ENCODE assay signal across 19 cellular contexts in the genomic region with DNA sequence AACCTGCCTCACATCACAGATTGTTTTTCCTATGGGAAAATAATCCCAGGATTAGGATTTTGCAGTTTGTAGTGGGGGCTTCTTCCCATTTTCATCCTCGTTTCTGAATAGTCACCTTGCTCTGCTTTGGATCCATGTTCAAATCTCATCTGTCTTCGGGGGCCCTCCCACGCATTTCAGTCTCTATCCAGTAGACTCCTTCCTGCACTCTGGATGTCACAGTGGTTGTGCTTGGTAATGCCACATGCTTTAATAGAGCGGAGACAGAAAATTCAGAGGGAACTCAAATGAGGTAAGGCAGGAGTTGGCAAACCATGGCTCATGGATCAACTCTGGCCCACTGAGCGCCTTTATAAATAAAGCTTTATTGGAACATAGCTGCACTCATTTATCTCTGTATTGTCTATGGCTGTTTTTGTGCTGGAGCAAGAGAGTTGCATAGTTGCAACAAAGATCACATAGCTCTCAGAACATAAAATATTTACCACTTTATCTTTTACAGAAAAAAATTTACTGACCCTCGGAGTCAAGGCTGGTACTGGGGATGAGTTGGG.
"Had no signal": no experiment of that assay in that cellular context is flagged by ENCODE, and none has a peak within 500 bp of the region (broad histone marks: within the 10 kb centered on the region; RNA-seq: fewer than 3 reads in every experiment).

No MANE protein-coding gene starts in this region.

- H3K27ac Mint-ChIP-seq: activated CD8-positive, alpha-beta T cell treated with anti-CD3 and anti-CD28 coated beads, Interleukin-2, amount 10 ng/mL, durations not matched to agents 7 days and 5 days; activated naive CD8-positive, alpha-beta T cell treated with anti-CD3 and anti-CD28 coated beads, Interleukin-2, amount 10 ng/mL, durations not matched to agents 7 days and 5 days; T-cell had no signal

- H3K27me3 ChIP-seq: adrenal gland, colonic mucosa had no signal

- H3K4me1 ChIP-seq: adrenal gland, colonic mucosa had no signal

- H3K9ac ChIP-seq: KMS-11 had no signal

- H3K4me3 Mint-ChIP-seq: activated CD8-positive, alpha-beta T cell treated with anti-CD3 and anti-CD28 coated beads, Interleukin-2, amount 10 ng/mL, durations not matched to agents 7 days and 5 days; activated naive CD8-positive, alpha-beta T cell treated with anti-CD3 and anti-CD28 coated beads, Interleukin-2, amount 10 ng/mL, durations not matched to agents 7 days and 5 days; T-cell had no signal

- H3K4me2 ChIP-seq: KMS-11 had no signal

- H3K36me3 ChIP-seq: adrenal gland, colonic mucosa had no signal

- H3K4me3 ChIP-seq: adrenal gland, colonic mucosa, SK-N-MC had no signal

- H3K4me1 Mint-ChIP-seq: activated naive CD8-positive, alpha-beta T cell treated with anti-CD3 and anti-CD28 coated beads, Interleukin-2, amount 10 ng/mL, durations not matched to agents 7 days and 5 days; T-cell had no signal

- H3K36me3 Mint-ChIP-seq: activated naive CD8-positive, alpha-beta T cell treated with anti-CD3 and anti-CD28 coated beads, Interleukin-2, amount 10 ng/mL, durations not matched to agents 7 days and 5 days; T-cell had no signal

- ATAC-seq: activated CD4-positive, CD25-positive, alpha-beta regulatory T cell treated with anti-CD3 and anti-CD28 coated beads, Interleukin-2, amount 50 U/mL, for 24 hours; activated CD8-positive, alpha-beta T cell treated with anti-CD3 and anti-CD28 coated beads, Interleukin-2, amount 10 ng/mL, durations not matched to agents 7 days and 5 days; Right ventricle myocardium inferior; T-cell had no signal

- DNase-seq: activated CD4-positive, alpha-beta T cell treated with anti-CD3 and anti-CD28 coated beads for 48 hours; activated CD4-positive, alpha-beta T cell treated with anti-CD3 and anti-CD28 coated beads, Interleukin-2, amount 50 U/mL, for 4 hours; activated CD8-positive, alpha-beta memory T cell treated with anti-CD3 and anti-CD28 coated beads, Interleukin-2, amount 50 U/mL, for 48 hours; activated CD8-positive, alpha-beta T cell treated with anti-CD3 and anti-CD28 coated beads, Interleukin-2, amount 10 ng/mL, durations not matched to agents 7 days and 5 days; activated naive CD4-positive, alpha-beta T cell treated with anti-CD3 and anti-CD28 coated beads, Interleukin-2, amount 50 U/mL, for 16 hours; activated naive CD8-positive, alpha-beta T cell treated with anti-CD3 and anti-CD28 coated beads, Interleukin-2, amount 10 ng/mL, durations not matched to agents 7 days and 5 days; activated T-cell treated with anti-CD3 and anti-CD28 coated beads, Interleukin-2, amount 50 U/mL, for 1 hour; adrenal gland; anterior cingulate cortex; cerebellar nuclear complex; colonic mucosa; NCI-H1092; NCI-H1436; T-cell had no signal

- H3K27ac ChIP-seq: adrenal gland, colonic mucosa, KMS-11, SK-N-MC, VCaP had no signal

- H3K9me3 Mint-ChIP-seq: activated naive CD8-positive, alpha-beta T cell treated with anti-CD3 and anti-CD28 coated beads, Interleukin-2, amount 10 ng/mL, durations not matched to agents 7 days and 5 days; T-cell had no signal

- H3K9me3 ChIP-seq: adrenal gland, colonic mucosa had no signal
